Comparison of ENCODE assay signal across 26 cellular contexts in genomic region chr5:135222771-135223170, GRCh38.
DNase-seq lines count a peak whose midpoint lies in the region; ATAC-seq and TF ChIP-seq lines count a peak whose summit lies in the region.
"Had no signal": no experiment of that assay in that cellular context is flagged by ENCODE, and none has a peak within 500 bp of the region (broad histone marks: within the 10 kb centered on the region; RNA-seq: fewer than 3 reads in every experiment).

No MANE protein-coding gene starts in this region.

- H3K9me3 Mint-ChIP-seq in activated CD8-positive, alpha-beta memory T cell treated with anti-CD3 and anti-CD28 coated beads, Interleukin-2, amount 10 ng/mL, durations not matched to agents 7 days and 5 days (ENCODE audit: low read depth), result no peaks in the 10 kb centered on the region
- H3K9me3 Mint-ChIP-seq in chondrocyte (ENCODE audit: low read depth) (no peaks in the 10 kb centered on the region), type B pancreatic cell (no peaks in the 10 kb centered on the region)
- H3K9me3 Mint-ChIP-seq: activated CD4-positive, alpha-beta T cell treated with anti-CD3 and anti-CD28 coated beads, Interleukin-2, amount 10 ng/mL, durations not matched to agents 24 days and 14 days; activated naive CD4-positive, alpha-beta T cell treated with anti-CD3 and anti-CD28 coated beads, Interleukin-2, amount 10 ng/mL, durations not matched to agents 7 days and 5 days; activated T-helper 1 cell treated with anti-CD3 and anti-CD28 coated beads, Interleukin-12 subunit alpha, Interleukin-12 subunit beta, Interleukin-2, Interleukin-4 antibody, amounts not matched to agents 30 ng/mL and 10 ng/mL and 1 ng/mL, durations not matched to agents 14 hours and 24 hours and 36 hours; CD4-positive, CD25-positive, alpha-beta regulatory T cell; IgD-negative memory B cell; neural crest cell; stimulated activated memory B cell treated with anti-CD40 and anti-IgM and Interleukin-4, amounts not matched to agents 10 μg/mL and 1 μg/mL and 100 μg/mL, for 72 hours; WTC11 had no signal

- H3K4me2 ChIP-seq in osteoblast (ENCODE audit: insufficient read depth, low read length), result no peak overlapping the region

- no peaks in the 10 kb centered on the region for H3K4me1 Mint-ChIP-seq in activated CD8-positive, alpha-beta memory T cell treated with anti-CD3 and anti-CD28 coated beads, Interleukin-2, amount 10 ng/mL, durations not matched to agents 7 days and 5 days
- peaks cover 3% of the 10 kb centered on the region for H3K4me1 Mint-ChIP-seq in chondrocyte (ENCODE audit: low read depth)
- H3K4me1 Mint-ChIP-seq in type B pancreatic cell (ENCODE audit: unreplicated experiment), result peaks cover 20% of the 10 kb centered on the region
- H3K4me1 Mint-ChIP-seq: activated CD4-positive, alpha-beta T cell treated with anti-CD3 and anti-CD28 coated beads, Interleukin-2, amount 10 ng/mL, durations not matched to agents 24 days and 14 days; activated naive CD4-positive, alpha-beta T cell treated with anti-CD3 and anti-CD28 coated beads, Interleukin-2, amount 10 ng/mL, durations not matched to agents 7 days and 5 days; CD4-positive, CD25-positive, alpha-beta regulatory T cell; IgD-negative memory B cell; stimulated activated memory B cell treated with anti-CD40 and anti-IgM and Interleukin-4, amounts not matched to agents 10 μg/mL and 1 μg/mL and 100 μg/mL, for 72 hours had no signal

- H3K36me3 ChIP-seq in osteoblast (ENCODE audit: insufficient read depth, low read length), result no peaks in the 10 kb centered on the region
- H3K36me3 ChIP-seq: right lobe of liver had no signal

- ATAC-seq in activated CD8-positive, alpha-beta memory T cell treated with anti-CD3 and anti-CD28 coated beads, Interleukin-2, amount 10 ng/mL, durations not matched to agents 7 days and 5 days, result no peak
- ATAC-seq in HG03139 (IDR thresholded peaks at IDR 0.05; ENCODE audit: unreplicated experiment), result no peak
- ATAC-seq: Panc1; right lobe of liver; stimulated activated memory B cell treated with anti-CD40 and anti-IgM and Interleukin-4, amounts not matched to agents 10 μg/mL and 1 μg/mL and 100 μg/mL, for 72 hours; WTC11 had no signal

- no peak overlapping the region for H3K4me3 ChIP-seq in osteoblast (ENCODE audit: insufficient read depth, low read length)
- H3K4me3 ChIP-seq: right lobe of liver had no signal

- no peak overlapping the region for H2AFZ ChIP-seq in osteoblast (ENCODE audit: low read length)

- TF ChIP-seq CTCF in chondrocyte (IDR thresholded peaks at IDR 0.05) (no peak), osteoblast (IDR thresholded peaks at IDR 0.05; ENCODE audit: extremely low read depth, low read depth, low read length) (no peak), type B pancreatic cell (conservative IDR thresholded peaks at IDR 0.05) (no peak)

- H3K4me1 ChIP-seq in osteoblast (ENCODE audit: insufficient read depth, low read length), result no peaks in the 10 kb centered on the region
- H3K4me1 ChIP-seq: right lobe of liver had no signal

- H3K27me3 ChIP-seq in osteoblast (ENCODE audit: insufficient read depth, low read length), result no peaks in the 10 kb centered on the region
- H3K27me3 ChIP-seq: right lobe of liver had no signal

- no peaks in the 10 kb centered on the region for H3K79me2 ChIP-seq in osteoblast (ENCODE audit: insufficient read depth, low read length)

- no peak overlapping the region for H3K27ac ChIP-seq in osteoblast (ENCODE audit: low read depth, low read length)
- H3K27ac ChIP-seq: right lobe of liver had no signal

- peaks cover 30% of the 10 kb centered on the region for H3K27me3 Mint-ChIP-seq in activated CD8-positive, alpha-beta memory T cell treated with anti-CD3 and anti-CD28 coated beads, Interleukin-2, amount 10 ng/mL, durations not matched to agents 7 days and 5 days
- H3K27me3 Mint-ChIP-seq in chondrocyte (ENCODE audit: low read depth) (peaks cover 19% of the 10 kb centered on the region), type B pancreatic cell (peaks cover 33% of the 10 kb centered on the region)

- CTCF ChIA-PET in activated CD8-positive, alpha-beta memory T cell treated with anti-CD3 and anti-CD28 coated beads, Interleukin-2, amount 10 ng/mL, durations not matched to agents 7 days and 5 days (lab: Charles Lee), result no interaction called here

- peak; percentile 20 for DNase-seq in activated CD8-positive, alpha-beta memory T cell treated with anti-CD3 and anti-CD28 coated beads, Interleukin-2, amount 50 U/mL, for 48 hours
- DNase-seq in activated CD8-positive, alpha-beta memory T cell treated with anti-CD3 and anti-CD28 coated beads, Interleukin-2, amount 10 ng/mL, durations not matched to agents 7 days and 5 days, result no peak
- peak; percentile 30 for DNase-seq in chondrocyte (ENCODE audit: low spot score)
- peak; percentile 43 for DNase-seq in osteoblast (ENCODE audit: insufficient read length, low spot score, missing footprints)
- DNase-seq in type B pancreatic cell (ENCODE audit: extremely low spot score, unreplicated experiment), result peak; percentile 60
- DNase-seq in NCI-H1694 treated with DMSO at 0.1 percent for 48 hours (lab: John Stamatoyannopoulos, UW), result no peak
- no peak for DNase-seq in stimulated activated CD4-positive, alpha-beta T cell treated with anti-CD3 and anti-CD28 coated beads, Interleukin-4, amount 100 ng/mL, for 4 hours
- DNase-seq: activated CD4-positive, alpha-beta T cell treated with anti-CD3 and anti-CD28 coated beads, Interleukin-2, amount 10 ng/mL, durations not matched to agents 24 days and 14 days; activated naive CD4-positive, alpha-beta T cell treated with anti-CD3 and anti-CD28 coated beads, Interleukin-2, amount 10 ng/mL, durations not matched to agents 7 days and 5 days; CD4-positive, CD25-positive, alpha-beta regulatory T cell; DMS79 treated with DMSO at 0.1 percent for 48 hours; GDM1; mesendoderm; NCI-H146; NCI-H446 treated with DMSO at 0.1 percent for 48 hours; substantia nigra; SW 1271; T1000 had no signal

- no peaks in the 10 kb centered on the region for H3K9me3 ChIP-seq in osteoblast (ENCODE audit: low read depth, low read length)
- H3K9me3 ChIP-seq: right lobe of liver had no signal

- no peak overlapping the region for H3K4me3 Mint-ChIP-seq in activated CD8-positive, alpha-beta memory T cell treated with anti-CD3 and anti-CD28 coated beads, Interleukin-2, amount 10 ng/mL, durations not matched to agents 7 days and 5 days
- H3K4me3 Mint-ChIP-seq in chondrocyte (ENCODE audit: unreplicated experiment) (no peak overlapping the region), type B pancreatic cell (no peak overlapping the region)
- H3K4me3 Mint-ChIP-seq: activated CD4-positive, alpha-beta T cell treated with anti-CD3 and anti-CD28 coated beads, Interleukin-2, amount 10 ng/mL, durations not matched to agents 24 days and 14 days; activated naive CD4-positive, alpha-beta T cell treated with anti-CD3 and anti-CD28 coated beads, Interleukin-2, amount 10 ng/mL, durations not matched to agents 7 days and 5 days; activated T-helper 1 cell treated with anti-CD3 and anti-CD28 coated beads, Interleukin-12 subunit alpha, Interleukin-12 subunit beta, Interleukin-2, Interleukin-4 antibody, amounts not matched to agents 30 ng/mL and 10 ng/mL and 1 ng/mL, durations not matched to agents 14 hours and 24 hours and 36 hours; CD4-positive, CD25-positive, alpha-beta regulatory T cell; IgD-negative memory B cell; neural crest cell; stimulated activated memory B cell treated with anti-CD40 and anti-IgM and Interleukin-4, amounts not matched to agents 10 μg/mL and 1 μg/mL and 100 μg/mL, for 72 hours; WTC11 had no signal

- H3K36me3 Mint-ChIP-seq in activated CD8-positive, alpha-beta memory T cell treated with anti-CD3 and anti-CD28 coated beads, Interleukin-2, amount 10 ng/mL, durations not matched to agents 7 days and 5 days, result no peaks in the 10 kb centered on the region
- H3K36me3 Mint-ChIP-seq in chondrocyte (ENCODE audit: low read depth) (no peaks in the 10 kb centered on the region), type B pancreatic cell (peaks cover 3% of the 10 kb centered on the region)
- H3K36me3 Mint-ChIP-seq: activated naive CD4-positive, alpha-beta T cell treated with anti-CD3 and anti-CD28 coated beads, Interleukin-2, amount 10 ng/mL, durations not matched to agents 7 days and 5 days; CD4-positive, CD25-positive, alpha-beta regulatory T cell; stimulated activated memory B cell treated with anti-CD40 and anti-IgM and Interleukin-4, amounts not matched to agents 10 μg/mL and 1 μg/mL and 100 μg/mL, for 72 hours; WTC11 had no signal

- no peak overlapping the region for H3K27ac Mint-ChIP-seq in activated CD8-positive, alpha-beta memory T cell treated with anti-CD3 and anti-CD28 coated beads, Interleukin-2, amount 10 ng/mL, durations not matched to agents 7 days and 5 days
- H3K27ac Mint-ChIP-seq in chondrocyte (ENCODE audit: unreplicated experiment) (no peak overlapping the region), type B pancreatic cell (peak overlapping the region; percentile 23)
- H3K27ac Mint-ChIP-seq: activated CD4-positive, alpha-beta T cell treated with anti-CD3 and anti-CD28 coated beads, Interleukin-2, amount 10 ng/mL, durations not matched to agents 24 days and 14 days; activated naive CD4-positive, alpha-beta T cell treated with anti-CD3 and anti-CD28 coated beads, Interleukin-2, amount 10 ng/mL, durations not matched to agents 7 days and 5 days; activated T-helper 1 cell treated with anti-CD3 and anti-CD28 coated beads, Interleukin-12 subunit alpha, Interleukin-12 subunit beta, Interleukin-2, Interleukin-4 antibody, amounts not matched to agents 30 ng/mL and 10 ng/mL and 1 ng/mL, durations not matched to agents 14 hours and 24 hours and 36 hours; CD4-positive, CD25-positive, alpha-beta regulatory T cell; IgD-negative memory B cell; stimulated activated memory B cell treated with anti-CD40 and anti-IgM and Interleukin-4, amounts not matched to agents 10 μg/mL and 1 μg/mL and 100 μg/mL, for 72 hours; WTC11 had no signal

- no peaks in the 10 kb centered on the region for H4K20me1 ChIP-seq in osteoblast (ENCODE audit: insufficient read depth, low read length)

Comparison
In these comparisons a context has a peak if more than half of its experiments do, and no peak if none do; other contexts are left out.
1. DNase-seq: peak in activated CD8-positive, alpha-beta memory T cell treated with anti-CD3 and anti-CD28 coated beads, Interleukin-2, amount 50 U/mL, for 48 hours (single experiment), chondrocyte (single experiment), osteoblast (single experiment) and type B pancreatic cell (single experiment); none in activated CD8-positive, alpha-beta memory T cell treated with anti-CD3 and anti-CD28 coated beads, Interleukin-2, amount 10 ng/mL, durations not matched to agents 7 days and 5 days (single experiment), NCI-H1694 treated with DMSO at 0.1 percent for 48 hours (single experiment) and stimulated activated CD4-positive, alpha-beta T cell treated with anti-CD3 and anti-CD28 coated beads, Interleukin-4, amount 100 ng/mL, for 4 hours (0 of 2).